Comparison of ENCODE assay signal across 8 cellular contexts in the genomic region with DNA sequence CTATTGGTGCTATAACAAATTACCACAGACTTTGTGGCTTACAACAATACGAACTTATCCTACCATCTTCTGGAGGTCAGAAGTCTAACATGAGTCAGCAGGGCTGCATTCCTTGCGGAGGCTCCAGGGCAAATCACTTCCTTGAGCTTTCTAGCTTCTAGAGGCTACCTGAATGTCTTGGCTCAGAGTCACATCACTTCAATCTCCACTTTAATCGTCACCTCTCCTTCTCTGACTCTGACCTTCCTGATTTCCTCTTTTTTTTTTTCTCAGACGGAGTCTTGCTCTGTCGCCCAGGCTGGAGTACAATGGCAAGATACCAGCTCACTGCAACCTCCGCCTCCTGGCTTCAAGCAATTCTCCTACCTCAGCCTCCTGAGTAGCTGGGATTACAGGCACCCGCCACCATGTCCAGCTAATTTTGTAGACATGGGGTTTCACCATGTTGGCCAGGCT. TPM values are rescaled to one million over a fixed set of nuclear protein-coding genes. Genes with fewer than 3 reads are reported as not detected.
DNase-seq lines count a peak whose midpoint lies in the region; ATAC-seq, FAIRE-seq and TF ChIP-seq lines count a peak whose summit lies in the region.

No MANE protein-coding gene starts in this region.

- CTCF ChIA-PET in MCF 10A (lab: Yijun Ruan, JAX): interaction anchor here (0.5 to 1.1 kb wide), 6 partner anchors 14 to 127 kb away, joined by 3 to 6 read pairs (median 3); no protein-coding TSS in a partner anchor
- CTCF ChIA-PET in CD4-positive, alpha-beta memory T cell (lab: Charles Lee; ENCODE audit: partially characterized antibody): no interaction called here

- FAIRE-seq in HTR-8/SVneo (lab: Jason Lieb, UNC): no peak

- H3K27ac ChIP-seq in CD4-positive, alpha-beta memory T cell (ENCODE audit: low read depth, low read length): no peak overlapping the region

- BruUV-seq in MCF 10A (replicated peaks; lab: Mats Ljungman, UMichigan): no TSS peak

- no peak overlapping the region for H3K4me3 ChIP-seq in CD4-positive, alpha-beta memory T cell (ENCODE audit: low read length in 2 of 2)

- H3K4me3 Mint-ChIP-seq in MCF 10A (ENCODE audit: unreplicated experiment): peak overlapping the region; percentile 35
- H3K4me3 Mint-ChIP-seq in CD4-positive, alpha-beta memory T cell: no peak overlapping the region

- H3K36me3 Mint-ChIP-seq in MCF 10A (ENCODE audit: insufficient read depth, unreplicated experiment): peaks cover 15% of the 10 kb centered on the region
- H3K36me3 Mint-ChIP-seq in CD4-positive, alpha-beta memory T cell: peaks cover 8 to 12% of the 10 kb centered on the region in 2 donors

- DNase-seq in AG08396 (ENCODE audit: low spot score) (peak; percentile 12), HTR-8/SVneo (ENCODE audit: insufficient read length, low spot score) (peak; percentile 64), MCF 10A (ENCODE audit: unreplicated experiment) (peak; percentile 92), left colon (peak; percentile 30 to 72), middle frontal gyrus (ENCODE audit: extremely low spot score, low spot score) (no peak), T-helper 9 cell (no peak)
- DNase-seq in CD4-positive, alpha-beta memory T cell: no peak

- no peaks in the 10 kb centered on the region for H3K9me3 Mint-ChIP-seq in MCF 10A (ENCODE audit: unreplicated experiment)
- H3K9me3 Mint-ChIP-seq in CD4-positive, alpha-beta memory T cell: peaks cover 0 to 2% (median 0%) of the 10 kb centered on the region in 8 donors

- no peak for TF ChIP-seq CTCF in MCF 10A (IDR thresholded peaks at IDR 0.05; ENCODE audit: unreplicated experiment)

- intact Hi-C loops in MCF 10A (cut with micrococcal nuclease) (no loop called here), left colon (cut with DNase I, micrococcal nuclease) (no loop called here)
- intact Hi-C loops in CD4-positive, alpha-beta memory T cell (cut with micrococcal nuclease): no loop called here

- H3K4me1 ChIP-seq in CD4-positive, alpha-beta memory T cell (ENCODE audit: insufficient read depth, low read length): no peaks in the 10 kb centered on the region

- no peaks in the 10 kb centered on the region for H3K27me3 Mint-ChIP-seq in MCF 10A (ENCODE audit: insufficient read depth, unreplicated experiment)
- no peaks in the 10 kb centered on the region for H3K27me3 Mint-ChIP-seq in CD4-positive, alpha-beta memory T cell

- H3K27ac Mint-ChIP-seq in MCF 10A (ENCODE audit: low read depth, unreplicated experiment): peak overlapping the region; percentile 67
- no peak overlapping the region for H3K27ac Mint-ChIP-seq in CD4-positive, alpha-beta memory T cell

- POLR2A ChIA-PET in MCF 10A (lab: Yijun Ruan, JAX): interaction anchor here (0.6 to 2.0 kb wide), 7 partner anchors 11 to 161 kb away, joined by 3 to 8 read pairs (median 3); a partner anchor contains a TSS
- POLR2A ChIA-PET in CD4-positive, alpha-beta memory T cell (lab: Charles Lee; ENCODE audit: partially characterized antibody): no interaction called here

- no peaks in the 10 kb centered on the region for H3K27me3 ChIP-seq in CD4-positive, alpha-beta memory T cell (ENCODE audit: insufficient read depth, low read length)

- no peaks in the 10 kb centered on the region for H3K36me3 ChIP-seq in CD4-positive, alpha-beta memory T cell (ENCODE audit: insufficient read depth, low read length)

- no peaks in the 10 kb centered on the region for H3K9me3 ChIP-seq in CD4-positive, alpha-beta memory T cell (ENCODE audit: control insufficient read depth in 1 of 2, low read length in 2 of 2)

- ATAC-seq in left colon (peak; percentile 93), HG03097 (IDR thresholded peaks at IDR 0.05; ENCODE audit: low FRiP score, unreplicated experiment) (no peak)

- peaks cover 21% of the 10 kb centered on the region for H3K4me1 Mint-ChIP-seq in MCF 10A (ENCODE audit: insufficient read depth, unreplicated experiment)
- H3K4me1 Mint-ChIP-seq in CD4-positive, alpha-beta memory T cell: peaks cover 0 to 9% (median 4%) of the 10 kb centered on the region in 4 donors

RNA-seq across cellular contexts. Expression of a gene that starts 44.6 kb away (rescaled TPM):
- total RNA-seq in MCF 10A (2022): 97.0 and 110 TPM in 2 replicates
- total RNA-seq in left colon: 10 to 100 TPM; 75.6 to 83.8 TPM
- total RNA-seq in CD4-positive, alpha-beta memory T cell: 100 to 1,000 TPM; 114 to 118 TPM
- polyA plus RNA-seq in CD4-positive, alpha-beta memory T cell: 100 to 1,000 TPM; 324 to 472 TPM

RNA-seq across cellular contexts. Expression of a gene that starts 44.9 kb away (rescaled TPM):
- total RNA-seq in MCF 10A (2022): 26.3 and 31.6 TPM in 2 replicates
- total RNA-seq in left colon: 10 to 100 TPM; 17.7 to 17.9 TPM
- 10 to 100 TPM; 14.3 to 17.5 TPM for total RNA-seq in CD4-positive, alpha-beta memory T cell
- polyA plus RNA-seq in CD4-positive, alpha-beta memory T cell: 10 to 100 TPM; 19.6 to 24.9 TPM

Comparison
In these comparisons a context has a peak if more than half of its experiments do, and no peak if none do; other contexts are left out.
1. DNase-seq: peak in AG08396 (single experiment), HTR-8/SVneo (single experiment), MCF 10A (single experiment) and left colon (2 of 2); none in middle frontal gyrus (single experiment), CD4-positive, alpha-beta memory T cell (0 of 5) and T-helper 9 cell (single experiment).